ENCODE assay signal across 8 cellular contexts in genomic region chr3:129224984-129225393, GRCh38. TPM values are rescaled to one million over a fixed set of nuclear protein-coding genes. Genes with fewer than 3 reads are reported as not detected.
DNase-seq lines count a peak whose midpoint lies in the region; ATAC-seq and TF ChIP-seq lines count a peak whose summit lies in the region.

No MANE protein-coding gene starts in this region.

- peak overlapping the region; percentile 15 for H3K4me3 ChIP-seq in upper lobe of right lung

- DNase-seq in AG20443 (ENCODE audit: low spot score): peak; percentile 82
- peak; percentile 68 for DNase-seq in HCEC 1CT
- DNase-seq in dermis blood vessel endothelial cell: peak; percentile 58
- DNase-seq in medulla oblongata (ENCODE audit: extremely low spot score): peak; percentile 92
- peak; percentile 89 for DNase-seq in upper lobe of right lung
- DNase-seq in T-helper 9 cell: no peak

- H3K27ac ChIP-seq in upper lobe of right lung: peak overlapping the region; percentile 78

- H3K4me1 ChIP-seq in upper lobe of right lung: peaks cover 60% of the 10 kb centered on the region

- H3K27me3 ChIP-seq in upper lobe of right lung: no peaks in the 10 kb centered on the region

- no peaks in the 10 kb centered on the region for H3K36me3 ChIP-seq in upper lobe of right lung

- TF ChIP-seq CTCF in upper lobe of right lung (IDR thresholded peaks at IDR 0.05): peak; percentile 10

- no peaks in the 10 kb centered on the region for H3K9me3 ChIP-seq in upper lobe of right lung

- peak; percentile 67 for ATAC-seq in SK-N-SH treated with all-trans-retinoic acid at 6 μM for 48 hours
- peak; percentile 97 for ATAC-seq in upper lobe of right lung
- no peak for ATAC-seq in GM18519 (IDR thresholded peaks at IDR 0.05; ENCODE audit: low FRiP score, unreplicated experiment)

- intact Hi-C loops in upper lobe of right lung (cut with DNase I): no loop called here

TF ChIP-seq in SK-N-SH treated with all-trans-retinoic acid at 6 μM for 48 hours, 23 proteins besides CTCF, POLR2A, EP300 and RAD21:
- no peak for TF ChIP-seq SNAI2 (CRISPR knock-in tag; IDR thresholded peaks at IDR 0.05)
- TF ChIP-seq PATZ1 (CRISPR knock-in tag; IDR thresholded peaks at IDR 0.05; ENCODE audit: borderline replicate concordance): no peak
- TF ChIP-seq CSDC2 (CRISPR knock-in tag; IDR thresholded peaks at IDR 0.05): no peak
TF ChIP-seq in SK-N-SH treated with all-trans-retinoic acid at 6 μM for 48 hours: peak in this region for 0.

RNA-seq across cellular contexts. Expression of gene COPG1, which starts 24.4 kb away (rescaled TPM):
- 225 and 267 TPM in 2 replicates for total RNA-seq in dermis blood vessel endothelial cell
- 149 TPM for total RNA-seq in upper lobe of right lung

RNA-seq across cellular contexts. Expression of gene CNBP, which starts 41.3 kb away (rescaled TPM):
- total RNA-seq in dermis blood vessel endothelial cell (251 and 283 TPM in 2 replicates), upper lobe of right lung (314 TPM)

RNA-seq across cellular contexts. Expression of gene HMCES, which starts 53.7 kb away (rescaled TPM):
- total RNA-seq in dermis blood vessel endothelial cell: 31.3 and 40.0 TPM in 2 replicates
- total RNA-seq in upper lobe of right lung: 34.8 TPM
